Comparison of ENCODE assay signal across 1 cellular context in genomic region chr19:35862528-35862927, GRCh38.
TF ChIP-seq lines count a peak whose summit lies in the region.

No MANE protein-coding gene starts in this region.

TF ChIP-seq in K562, 482 proteins besides CTCF, POLR2A, EP300 and RAD21 (continues in another document):
- TF ChIP-seq ELF1 (tag; IDR thresholded peaks at IDR 0.05), result no peak
- TF ChIP-seq HMGN3 (IDR thresholded peaks at IDR 0.05; ENCODE audit: borderline replicate concordance, extremely low read depth, insufficient read length, low read depth, low read length), result no peak
- TF ChIP-seq STAG1 (CRISPR knock-in tag; IDR thresholded peaks at IDR 0.05; ENCODE audit: borderline replicate concordance), result no peak
- TF ChIP-seq YY1 (IDR thresholded peaks at IDR 0.05; ENCODE audit: borderline replicate concordance in 1 of 3, control insufficient read depth in 1 of 3, extremely low read depth in 1 of 3, insufficient read depth in 3 of 3, insufficient read length in 1 of 3, insufficient replicate concordance in 2 of 3, low read depth in 1 of 3, low read length in 2 of 3), result no peak
- TF ChIP-seq CHD2 (IDR thresholded peaks at IDR 0.05; ENCODE audit: low read depth, low read length), result peak; percentile 57; the same call in 1 of the 2 replicates
- no peak for TF ChIP-seq FOXA1 (IDR thresholded peaks at IDR 0.05; ENCODE audit: borderline replicate concordance)
- no peak for TF ChIP-seq CBX8 (IDR thresholded peaks at IDR 0.05; ENCODE audit: borderline replicate concordance, extremely low read depth, low read depth, low read length, poor library complexity, severe bottlenecking)
- no peak for TF ChIP-seq ZNF133 (CRISPR knock-in tag; IDR thresholded peaks at IDR 0.05)
- TF ChIP-seq, protein P1, sequence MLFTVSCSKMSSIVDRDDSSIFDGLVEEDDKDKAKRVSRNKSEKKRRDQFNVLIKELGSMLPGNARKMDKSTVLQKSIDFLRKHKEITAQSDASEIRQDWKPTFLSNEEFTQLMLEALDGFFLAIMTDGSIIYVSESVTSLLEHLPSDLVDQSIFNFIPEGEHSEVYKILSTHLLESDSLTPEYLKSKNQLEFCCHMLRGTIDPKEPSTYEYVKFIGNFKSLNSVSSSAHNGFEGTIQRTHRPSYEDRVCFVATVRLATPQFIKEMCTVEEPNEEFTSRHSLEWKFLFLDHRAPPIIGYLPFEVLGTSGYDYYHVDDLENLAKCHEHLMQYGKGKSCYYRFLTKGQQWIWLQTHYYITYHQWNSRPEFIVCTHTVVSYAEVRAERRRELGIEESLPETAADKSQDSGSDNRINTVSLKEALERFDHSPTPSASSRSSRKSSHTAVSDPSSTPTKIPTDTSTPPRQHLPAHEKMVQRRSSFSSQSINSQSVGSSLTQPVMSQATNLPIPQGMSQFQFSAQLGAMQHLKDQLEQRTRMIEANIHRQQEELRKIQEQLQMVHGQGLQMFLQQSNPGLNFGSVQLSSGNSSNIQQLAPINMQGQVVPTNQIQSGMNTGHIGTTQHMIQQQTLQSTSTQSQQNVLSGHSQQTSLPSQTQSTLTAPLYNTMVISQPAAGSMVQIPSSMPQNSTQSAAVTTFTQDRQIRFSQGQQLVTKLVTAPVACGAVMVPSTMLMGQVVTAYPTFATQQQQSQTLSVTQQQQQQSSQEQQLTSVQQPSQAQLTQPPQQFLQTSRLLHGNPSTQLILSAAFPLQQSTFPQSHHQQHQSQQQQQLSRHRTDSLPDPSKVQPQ (CRISPR knock-in tag; IDR thresholded peaks at IDR 0.05; ENCODE audit: borderline replicate concordance), result no peak
- no peak for TF ChIP-seq SMAD2 (IDR thresholded peaks at IDR 0.05; ENCODE audit: low read depth, low read length)
- TF ChIP-seq MGA (IDR thresholded peaks at IDR 0.05), result peak; percentile 86
- no peak for TF ChIP-seq WHSC1 (IDR thresholded peaks at IDR 0.05; ENCODE audit: low read length)
- TF ChIP-seq ZKSCAN1 (IDR thresholded peaks at IDR 0.05; ENCODE audit: low read depth, low read length), result no peak
- TF ChIP-seq RAD51 (IDR thresholded peaks at IDR 0.05; ENCODE audit: borderline replicate concordance, low read depth), result no peak
- TF ChIP-seq PPARD (CRISPR knock-in tag; IDR thresholded peaks at IDR 0.05), result no peak
- TF ChIP-seq MAFG (tag; conservative IDR thresholded peaks at IDR 0.05), result no peak
- TF ChIP-seq, protein P2, sequence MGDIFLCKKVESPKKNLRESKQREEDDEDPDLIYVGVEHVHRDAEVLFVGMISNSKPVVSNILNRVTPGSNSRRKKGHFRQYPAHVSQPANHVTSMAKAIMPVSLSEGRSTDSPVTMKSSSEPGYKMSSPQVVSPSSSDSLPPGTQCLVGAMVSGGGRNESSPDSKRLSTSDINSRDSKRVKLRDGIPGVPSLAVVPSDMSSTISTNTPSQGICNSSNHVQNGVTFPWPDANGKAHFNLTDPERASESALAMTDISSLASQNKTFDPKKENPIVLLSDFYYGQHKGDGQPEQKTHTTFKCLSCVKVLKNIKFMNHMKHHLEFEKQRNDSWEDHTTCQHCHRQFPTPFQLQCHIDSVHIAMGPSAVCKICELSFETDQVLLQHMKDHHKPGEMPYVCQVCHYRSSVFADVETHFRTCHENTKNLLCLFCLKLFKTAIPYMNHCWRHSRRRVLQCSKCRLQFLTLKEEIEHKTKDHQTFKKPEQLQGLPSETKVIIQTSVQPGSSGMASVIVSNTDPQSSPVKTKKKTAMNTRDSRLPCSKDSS (IDR thresholded peaks at IDR 0.05; ENCODE audit: low read depth, partially characterized antibody), result no peak
- TF ChIP-seq GTF2F1 (IDR thresholded peaks at IDR 0.05; ENCODE audit: low read depth, low read length), result no peak
- no peak for TF ChIP-seq NR4A1 (CRISPR knock-in tag; IDR thresholded peaks at IDR 0.05)
- TF ChIP-seq NR4A1 (tag; IDR thresholded peaks at IDR 0.05), result no peak
- no peak for TF ChIP-seq RREB1 (CRISPR knock-in tag; IDR thresholded peaks at IDR 0.05)
- TF ChIP-seq, protein P3, sequence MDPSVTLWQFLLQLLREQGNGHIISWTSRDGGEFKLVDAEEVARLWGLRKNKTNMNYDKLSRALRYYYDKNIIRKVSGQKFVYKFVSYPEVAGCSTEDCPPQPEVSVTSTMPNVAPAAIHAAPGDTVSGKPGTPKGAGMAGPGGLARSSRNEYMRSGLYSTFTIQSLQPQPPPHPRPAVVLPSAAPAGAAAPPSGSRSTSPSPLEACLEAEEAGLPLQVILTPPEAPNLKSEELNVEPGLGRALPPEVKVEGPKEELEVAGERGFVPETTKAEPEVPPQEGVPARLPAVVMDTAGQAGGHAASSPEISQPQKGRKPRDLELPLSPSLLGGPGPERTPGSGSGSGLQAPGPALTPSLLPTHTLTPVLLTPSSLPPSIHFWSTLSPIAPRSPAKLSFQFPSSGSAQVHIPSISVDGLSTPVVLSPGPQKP (CRISPR knock-in tag; IDR thresholded peaks at IDR 0.05), result no peak
- TF ChIP-seq, protein P4, sequence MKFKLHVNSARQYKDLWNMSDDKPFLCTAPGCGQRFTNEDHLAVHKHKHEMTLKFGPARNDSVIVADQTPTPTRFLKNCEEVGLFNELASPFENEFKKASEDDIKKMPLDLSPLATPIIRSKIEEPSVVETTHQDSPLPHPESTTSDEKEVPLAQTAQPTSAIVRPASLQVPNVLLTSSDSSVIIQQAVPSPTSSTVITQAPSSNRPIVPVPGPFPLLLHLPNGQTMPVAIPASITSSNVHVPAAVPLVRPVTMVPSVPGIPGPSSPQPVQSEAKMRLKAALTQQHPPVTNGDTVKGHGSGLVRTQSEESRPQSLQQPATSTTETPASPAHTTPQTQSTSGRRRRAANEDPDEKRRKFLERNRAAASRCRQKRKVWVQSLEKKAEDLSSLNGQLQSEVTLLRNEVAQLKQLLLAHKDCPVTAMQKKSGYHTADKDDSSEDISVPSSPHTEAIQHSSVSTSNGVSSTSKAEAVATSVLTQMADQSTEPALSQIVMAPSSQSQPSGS (CRISPR knock-in tag; IDR thresholded peaks at IDR 0.05), result no peak
- TF ChIP-seq KAT7 (CRISPR knock-in tag; IDR thresholded peaks at IDR 0.05; ENCODE audit: borderline replicate concordance), result no peak
- no peak for TF ChIP-seq HEY1 (CRISPR knock-in tag; IDR thresholded peaks at IDR 0.05; ENCODE audit: borderline replicate concordance)
- TF ChIP-seq TFAM (CRISPR knock-in tag; conservative IDR thresholded peaks at IDR 0.05), result no peak
- TF ChIP-seq ELF2 (CRISPR knock-in tag; IDR thresholded peaks at IDR 0.05), result no peak
- no peak for TF ChIP-seq MAFF (IDR thresholded peaks at IDR 0.05; ENCODE audit: low read length)
- no peak for TF ChIP-seq RNF2 (IDR thresholded peaks at IDR 0.05)
- TF ChIP-seq FOS (IDR thresholded peaks at IDR 0.05; ENCODE audit: extremely low read depth, insufficient read length), result peak; percentile 88
- no peak for TF ChIP-seq CEBPB (tag; IDR thresholded peaks at IDR 0.05)
- no peak for TF ChIP-seq IFI16 (CRISPR knock-in tag; IDR thresholded peaks at IDR 0.05)
- peak; percentile 79 for TF ChIP-seq ASH1L (IDR thresholded peaks at IDR 0.05; ENCODE audit: borderline replicate concordance, low read depth, partially characterized antibody)
- no peak for TF ChIP-seq ZNF57 (CRISPR knock-in tag; IDR thresholded peaks at IDR 0.05)
- no peak for TF ChIP-seq POLR2AphosphoS5 (IDR thresholded peaks at IDR 0.05; ENCODE audit: control insufficient read depth, insufficient read depth, low read depth, low read length)
- no peak for TF ChIP-seq ZZZ3 (IDR thresholded peaks at IDR 0.05)
- no peak for TF ChIP-seq ZC3H4 (CRISPR knock-in tag; IDR thresholded peaks at IDR 0.05; ENCODE audit: borderline replicate concordance)
